ENCODE assay signal across 24 cellular contexts in genomic region chr16:11010576-11011221, GRCh38.
DNase-seq lines count a peak whose midpoint lies in the region; ATAC-seq, FAIRE-seq and TF ChIP-seq lines count a peak whose summit lies in the region.
"Had no signal": no experiment of that assay in that cellular context is flagged by ENCODE, and none has a peak within 500 bp of the region (broad histone marks: within the 10 kb centered on the region; RNA-seq: fewer than 3 reads in every experiment).

No MANE protein-coding gene starts in this region.

- no peak overlapping the region for H2BK5ac ChIP-seq in IMR-90 (ENCODE audit: low read depth, low read length, poor library complexity, severe bottlenecking)

- H3K79me2 ChIP-seq in smooth muscle cell (ENCODE audit: low read depth) = no peaks in the 10 kb centered on the region

- peaks cover 4% of the 10 kb centered on the region for H3F3A ChIP-seq in smooth muscle cell (ENCODE audit: low read depth)

- H3K18ac ChIP-seq in IMR-90 (ENCODE audit: low read depth, low read length) = peak overlapping the region; percentile 86; the same call in 1 of the 2 replicates

- DNase-seq in IMR-90 (no peak), left cardiac atrium (peak; percentile 39), small intestine (peak; percentile 87), smooth muscle cell (lab: John Stamatoyannopoulos, UW; ENCODE audit: unreplicated experiment) (no peak), NCI-H128 (lab: John Stamatoyannopoulos, UW; ENCODE audit: unreplicated experiment) (no peak)
- DNase-seq: activated CD8-positive, alpha-beta memory T cell treated with anti-CD3 and anti-CD28 coated beads for 24 hours; activated gamma-delta T cell; activated T-cell treated with anti-CD3 and anti-CD28 coated beads, Interleukin-2, amount 50 U/mL, for 1 hour; CD4-positive, alpha-beta T cell; colonic mucosa; DMS 273 treated with DMSO at 0.1 percent for 48 hours; effector memory CD4-positive, alpha-beta T cell; MM.1S; NCI-H510A; PC-9; SHP77 treated with DMSO at 0.1 percent for 48 hours; stimulated activated CD4-positive, alpha-beta T cell treated with anti-CD3 and anti-CD28 coated beads, Interleukin-4, amount 100 ng/mL, for 24 hours; stimulated activated naive CD8-positive, alpha-beta T cell treated with anti-CD3 and anti-CD28 coated beads, Interleukin-15, Interleukin-2, amounts not matched to agents 100 U/mL and 50 U/mL, for 24 hours; SW 1271; thyroid gland had no signal

- CTCF ChIA-PET in IMR-90 (lab: Yijun Ruan, JAX) = no interaction called here

- H2BK120ac ChIP-seq in IMR-90 (ENCODE audit: low read depth, low read length) = peak overlapping the region; percentile 43; the same call in 1 of the 2 replicates

- no peaks in the 10 kb centered on the region for H3K27me3 Mint-ChIP-seq in brain
- H3K27me3 Mint-ChIP-seq: CD4-positive, alpha-beta T cell; IgD-negative memory B cell had no signal

- H2BK20ac ChIP-seq in IMR-90 (ENCODE audit: low read depth, low read length) = peak overlapping the region; percentile 74; the same call in 1 of the 2 replicates

- peak overlapping the region in 1 of 2 experiments; percentile 32; a peak in 2 of 4 replicates for H4K8ac ChIP-seq in IMR-90 (ENCODE audit: low read depth in 2 of 2, low read length in 2 of 2)

- peaks cover 40% of the 10 kb centered on the region for H3K4me1 Mint-ChIP-seq in brain
- H3K4me1 Mint-ChIP-seq: IgD-negative memory B cell had no signal

- peak overlapping the region; percentile 58 for H3K4ac ChIP-seq in IMR-90 (ENCODE audit: low read depth, low read length)

- H3K36me3 ChIP-seq in IMR-90 (ENCODE audit: control insufficient read depth, insufficient read depth, low read length) (peaks cover 3% of the 10 kb centered on the region; the same call in 1 of the 2 replicates), small intestine (ENCODE audit: control insufficient read depth in 2 of 2, insufficient read depth in 2 of 2, low read length in 2 of 2) (no peaks in the 10 kb centered on the region), smooth muscle cell (ENCODE audit: low read depth) (no peaks in the 10 kb centered on the region)
- H3K36me3 ChIP-seq: colonic mucosa, neural progenitor cell, thyroid gland had no signal

- peaks cover 24% of the 10 kb centered on the region for H3K9me1 ChIP-seq in IMR-90 (ENCODE audit: insufficient read depth, low read length)

- peak overlapping the region; percentile 4; the same call in 1 of the 2 replicates for H3K14ac ChIP-seq in IMR-90 (replicated peaks; ENCODE audit: low read depth, low read length)

- H3K4me1 ChIP-seq in IMR-90 (ENCODE audit: control insufficient read depth, insufficient read depth, low read length) (peaks cover 12% of the 10 kb centered on the region), small intestine (ENCODE audit: control insufficient read depth in 2 of 2, insufficient read depth in 1 of 2, low read depth in 1 of 2, low read length in 1 of 2) (peaks cover 0 to 3% of the 10 kb centered on the region in 2 donors), smooth muscle cell (ENCODE audit: low read depth) (peaks cover 12% of the 10 kb centered on the region)
- H3K4me1 ChIP-seq: colonic mucosa had no signal

- no TSS peak for BruUV-seq in IMR-90 (replicated peaks; lab: Mats Ljungman, UMichigan)

- no peak for TF ChIP-seq POLR2A in IMR-90 (IDR thresholded peaks at IDR 0.05; ENCODE audit: low read depth, low read length)

- H4K5ac ChIP-seq in IMR-90 (ENCODE audit: low read depth, low read length) = peak overlapping the region; percentile 82

- TF ChIP-seq CTCF in IMR-90 (conservative IDR thresholded peaks at IDR 0.05; ENCODE audit: low read depth, low read length) (no peak), brain (conservative IDR thresholded peaks at IDR 0.05) (no peak), smooth muscle cell (IDR thresholded peaks at IDR 0.05; ENCODE audit: borderline replicate concordance, insufficient read depth, poor library complexity, severe bottlenecking) (no peak)

- H3K23ac ChIP-seq in IMR-90 (ENCODE audit: low read depth, low read length) = 0 out of 2 replicates have a peak overlapping the region, but pooled peaks have one; percentile 72

- H3K27ac ChIP-seq in IMR-90 (ENCODE audit: insufficient read depth, low read length) (no peak overlapping the region), small intestine (ENCODE audit: low read depth in 1 of 2, low read length in 1 of 2) (peak overlapping the region in 1 of 2 donors; percentile 70), smooth muscle cell (ENCODE audit: low read depth) (no peak overlapping the region)
- H3K27ac ChIP-seq: colonic mucosa, neural progenitor cell, PC-9, thyroid gland had no signal

- H3K4me3 Mint-ChIP-seq in brain = no peak overlapping the region
- H3K4me3 Mint-ChIP-seq: CD4-positive, alpha-beta T cell; IgD-negative memory B cell; neural progenitor cell had no signal

- no peak for ATAC-seq in IMR-90 (ENCODE audit: low read depth)
- peak; percentile 64 to 87 for ATAC-seq in left cardiac atrium
- ATAC-seq in HG03039 (IDR thresholded peaks at IDR 0.05; ENCODE audit: unreplicated experiment) = no peak
- ATAC-seq: stimulated activated naive CD8-positive, alpha-beta T cell treated with anti-CD3 and anti-CD28 coated beads, Interleukin-15, Interleukin-2, amounts not matched to agents 100 U/mL and 50 U/mL, for 24 hours had no signal

- no peak overlapping the region for H3K4me3 ChIP-seq in IMR-90 (ENCODE audit: insufficient read depth, low read depth, low read length)
- no peak overlapping the region for H3K4me3 ChIP-seq in small intestine (ENCODE audit: low read depth in 1 of 2, low read length in 2 of 2)
- no peak overlapping the region for H3K4me3 ChIP-seq in smooth muscle cell
- H3K4me3 ChIP-seq: colonic mucosa, neural progenitor cell, PC-9, thyroid gland had no signal

- H2BK15ac ChIP-seq in IMR-90 (ENCODE audit: low read depth, low read length) = peak overlapping the region; percentile 93; the same call in 2 of the 3 replicates

- H3K4me2 ChIP-seq in IMR-90 (ENCODE audit: low read depth, low read length) (no peak overlapping the region), smooth muscle cell (no peak overlapping the region)
- H3K4me2 ChIP-seq: neural progenitor cell, PC-9 had no signal

- no peak overlapping the region for H2AK9ac ChIP-seq in IMR-90 (replicated peaks; ENCODE audit: low read depth, low read length, poor library complexity)

- H3K36me3 Mint-ChIP-seq in brain = peaks cover 60% of the 10 kb centered on the region

- peak overlapping the region; percentile 86 for H4K91ac ChIP-seq in IMR-90 (ENCODE audit: insufficient read depth, low read depth, low read length)

- in situ Hi-C loops in IMR-90 (cut with MboI; ENCODE audit: low sequenced_read_pairs) = no loop called here

- POLR2A ChIA-PET in IMR-90 (lab: Charles Lee; ENCODE audit: unreplicated experiment) = no interaction called here

- H3K27ac Mint-ChIP-seq in brain = peak overlapping the region in 3 of 5 experiments; percentile 0 to 68 (median 27)
- H3K27ac Mint-ChIP-seq: CD4-positive, alpha-beta T cell; IgD-negative memory B cell; neural progenitor cell had no signal

- H3K9me3 ChIP-seq in IMR-90 (ENCODE audit: control insufficient read depth, insufficient read depth, low read length) = no peaks in the 10 kb centered on the region
- no peaks in the 10 kb centered on the region for H3K9me3 ChIP-seq in small intestine (ENCODE audit: control insufficient read depth, low read depth)
- H3K9me3 ChIP-seq in smooth muscle cell (replicated peaks; ENCODE audit: low read depth) = no peaks in the 10 kb centered on the region
- H3K9me3 ChIP-seq: colonic mucosa, thyroid gland had no signal

- no peaks in the 10 kb centered on the region for H3K27me3 ChIP-seq in IMR-90 (ENCODE audit: control insufficient read depth, insufficient read depth, low read length)
- no peaks in the 10 kb centered on the region for H3K27me3 ChIP-seq in small intestine (ENCODE audit: control insufficient read depth in 2 of 2, insufficient read depth in 2 of 2, low read length in 2 of 2)
- no peaks in the 10 kb centered on the region for H3K27me3 ChIP-seq in smooth muscle cell (ENCODE audit: low read depth)
- H3K27me3 ChIP-seq: colonic mucosa, neural progenitor cell, thyroid gland had no signal

- H4K20me1 ChIP-seq in IMR-90 (ENCODE audit: insufficient read depth, low read length) (no peaks in the 10 kb centered on the region), smooth muscle cell (ENCODE audit: low read depth) (no peaks in the 10 kb centered on the region)

- intact Hi-C loops in IMR-90 (cut with micrococcal nuclease) (no loop called here), left cardiac atrium (cut with DNase I) (no loop called here)

- no CpG with 5 or more reads among the region's 12 CpGs for WGBS in IMR-90 (ENCODE audit: extremely low coverage in 2 of 2, insufficient read length in 1 of 2), 2 experiments
- WGBS in small intestine, 3 donors = 48 to 85% (median 66%) methylated on average over 12 of the region's 12 CpGs
- 97% methylated on average over 12 of the region's 12 CpGs for WGBS in smooth muscle cell (ENCODE audit: low lambda C conversion rate)

- H2AFZ ChIP-seq in IMR-90 (replicated peaks; ENCODE audit: low read length, poor library complexity) (no peak overlapping the region), smooth muscle cell (ENCODE audit: low read depth) (no peak overlapping the region)
- H2AFZ ChIP-seq: neural progenitor cell, PC-9 had no signal

- no peak for FAIRE-seq in small intestine (lab: Jason Lieb, UNC)

- dilution Hi-C loops in IMR-90 (cut with HindIII; ENCODE audit: low sequenced_read_pairs, unreplicated experiment) = no loop called here

- no peak overlapping the region for H3K56ac ChIP-seq in IMR-90 (ENCODE audit: extremely low read depth, insufficient read depth, low read length)

- peaks cover 0 to 2% (median 0%) of the 10 kb centered on the region in 5 experiments for H3K9me3 Mint-ChIP-seq in brain
- H3K9me3 Mint-ChIP-seq: CD4-positive, alpha-beta T cell; IgD-negative memory B cell; neural progenitor cell had no signal

- H3K79me1 ChIP-seq in IMR-90 (ENCODE audit: low read depth in 1 of 2, low read length in 2 of 2) = peaks cover 26 to 44% of the 10 kb centered on the region in 2 experiments; a peak in 3 of 4 replicates

- H3K9ac ChIP-seq in IMR-90 (ENCODE audit: low read depth, low read length) (no peak overlapping the region), smooth muscle cell (ENCODE audit: low read depth) (no peak overlapping the region)
- H3K9ac ChIP-seq: neural progenitor cell had no signal

- H2AK5ac ChIP-seq in IMR-90 (ENCODE audit: low read depth, low read length) = peak overlapping the region; percentile 81

- TF ChIP-seq RAD21 in IMR-90 (IDR thresholded peaks at IDR 0.05; ENCODE audit: low read length) = no peak

TF ChIP-seq in IMR-90, 13 proteins besides CTCF, POLR2A, EP300 and RAD21 (continues in another document):
- no peak for TF ChIP-seq MAZ (IDR thresholded peaks at IDR 0.05; ENCODE audit: borderline replicate concordance, low read depth, low read length)
- no peak for TF ChIP-seq NFE2L2 (IDR thresholded peaks at IDR 0.05; ENCODE audit: low read depth, low read length)

Comparison
In these comparisons a context has a peak if more than half of its experiments do, and no peak if none do; other contexts are left out.
1. ATAC-seq: peak in left cardiac atrium (2 of 2); none in IMR-90 (single experiment) and HG03039 (single experiment).
2. DNase-seq: peak in left cardiac atrium (single experiment) and small intestine (single experiment); none in IMR-90 (single experiment), smooth muscle cell (single experiment) and NCI-H128 (single experiment).